In genomic region chr7:143385891-143386781, GRCh38 we compare ENCODE assay signal across 7 cellular contexts. TPM values are rescaled to one million over a fixed set of nuclear protein-coding genes. Genes with fewer than 3 reads are reported as not detected.
DNase-seq lines count a peak whose midpoint lies in the region; ATAC-seq and TF ChIP-seq lines count a peak whose summit lies in the region.

No MANE protein-coding gene starts in this region.

- no peak overlapping the region for H3K4me3 Mint-ChIP-seq in stimulated activated effector memory CD8-positive, alpha-beta T cell treated with anti-CD3 and anti-CD28 coated beads, Interleukin-12 subunit alpha, Interleukin-12 subunit beta, amount 100 ng/mL, for 72 hours
- H3K4me3 Mint-ChIP-seq in Caco-2 (ENCODE audit: unreplicated experiment), result no peak overlapping the region

- H3K27ac ChIP-seq in SK-N-SH (ENCODE audit: low read depth in 2 of 2, low read length in 1 of 2), result peak overlapping the region in 1 of 2 experiments; percentile 100; a peak in 2 of 4 replicates
- H3K27ac ChIP-seq in gastroesophageal sphincter, result peak overlapping the region; percentile 12 to 100 (median 99)
- no peak overlapping the region for H3K27ac ChIP-seq in SJCRH30

- peaks cover 36% of the 10 kb centered on the region for H3K36me3 Mint-ChIP-seq in stimulated activated effector memory CD8-positive, alpha-beta T cell treated with anti-CD3 and anti-CD28 coated beads, Interleukin-12 subunit alpha, Interleukin-12 subunit beta, amount 100 ng/mL, for 72 hours
- H3K36me3 Mint-ChIP-seq in Caco-2 (ENCODE audit: insufficient read depth, unreplicated experiment), result peaks cover 40% of the 10 kb centered on the region

- H3K9ac ChIP-seq in SK-N-SH, result peak overlapping the region; percentile 99

- H3K27me3 ChIP-seq in SK-N-SH (ENCODE audit: insufficient read depth), result no peaks in the 10 kb centered on the region
- H3K27me3 ChIP-seq in gastroesophageal sphincter, result no peaks in the 10 kb centered on the region
- H3K27me3 ChIP-seq in SJCRH30, result no peaks in the 10 kb centered on the region
- no peaks in the 10 kb centered on the region for H3K27me3 ChIP-seq in Caco-2 (replicated peaks; ENCODE audit: control insufficient read depth, insufficient read depth, low read length)

- H3F3A ChIP-seq in SK-N-SH (replicated peaks; ENCODE audit: insufficient read depth), result peaks cover 58% of the 10 kb centered on the region

- no peak overlapping the region for H2AFZ ChIP-seq in SK-N-SH (ENCODE audit: low read depth)

- POLR2A ChIA-PET in SK-N-SH (lab: Yijun Ruan, JAX) (interaction anchor here (0.6 kb wide), 1 partner anchor 740 kb away, joined by 5 read pairs; no protein-coding TSS in a partner anchor), Caco-2 (lab: Charles Lee) (no interaction called here)

- CTCF ChIA-PET in SK-N-SH (lab: Yijun Ruan, JAX) (interaction anchor here (1.1 kb wide), 1 partner anchor 19 kb away, joined by 3 read pairs; no protein-coding TSS in a partner anchor), Caco-2 (lab: Charles Lee) (no interaction called here)

- peaks cover 82% of the 10 kb centered on the region for H3K79me2 ChIP-seq in SK-N-SH (ENCODE audit: insufficient read depth)

- H3K4me3 ChIP-seq in SK-N-SH (ENCODE audit: low read depth in 2 of 2, low read length in 1 of 2) (peak overlapping the region; percentile 0 to 99; a peak in 3 of 4 replicates), gastroesophageal sphincter (peak overlapping the region in 1 of 2 donors; percentile 27), SJCRH30 (no peak overlapping the region), Caco-2 (ENCODE audit: low read depth, low read length) (no peak overlapping the region)

- TF ChIP-seq CTCF in SK-N-SH (IDR thresholded peaks at IDR 0.05) (no peak), gastroesophageal sphincter (IDR thresholded peaks at IDR 0.05) (no peak), Caco-2 (IDR thresholded peaks at IDR 0.05; ENCODE audit: insufficient read depth in 1 of 2, low read depth in 1 of 2, low read length in 1 of 2, severe bottlenecking in 1 of 2, unreplicated experiment in 1 of 2) (no peak)

- no TSS peak for BruUV-seq in Caco-2 (replicated peaks; lab: Mats Ljungman, UMichigan)

- H3K4me1 Mint-ChIP-seq in stimulated activated effector memory CD8-positive, alpha-beta T cell treated with anti-CD3 and anti-CD28 coated beads, Interleukin-12 subunit alpha, Interleukin-12 subunit beta, amount 100 ng/mL, for 72 hours, result peaks cover 27% of the 10 kb centered on the region
- H3K4me1 Mint-ChIP-seq in Caco-2 (ENCODE audit: low read depth, unreplicated experiment), result no peaks in the 10 kb centered on the region

- peaks cover 93% of the 10 kb centered on the region for H4K20me1 ChIP-seq in SK-N-SH (ENCODE audit: insufficient read depth)

- DNase-seq in SK-N-SH (no peak), SJCRH30 (no peak), pons (ENCODE audit: low spot score) (no peak), Caco-2 (no peak)
- no peak for DNase-seq in stimulated activated effector memory CD8-positive, alpha-beta T cell treated with anti-CD3 and anti-CD28 coated beads, Interleukin-12 subunit alpha, Interleukin-12 subunit beta, amount 100 ng/mL, for 72 hours (ENCODE audit: low spot score in 2 of 2)

- ATAC-seq in GM21737 (IDR thresholded peaks at IDR 0.05; ENCODE audit: unreplicated experiment) (peak; percentile 51), gastroesophageal sphincter (no peak)
- ATAC-seq in stimulated activated effector memory CD8-positive, alpha-beta T cell treated with anti-CD3 and anti-CD28 coated beads, Interleukin-12 subunit alpha, Interleukin-12 subunit beta, amount 100 ng/mL, for 72 hours, result peak; percentile 46

- H3K27me3 Mint-ChIP-seq in Caco-2 (ENCODE audit: insufficient read depth, unreplicated experiment), result no peaks in the 10 kb centered on the region

- no peaks in the 10 kb centered on the region for H3K9me2 ChIP-seq in SK-N-SH

- TF ChIP-seq POLR2A in gastroesophageal sphincter (IDR thresholded peaks at IDR 0.05), result no peak

- H3K9me3 Mint-ChIP-seq in stimulated activated effector memory CD8-positive, alpha-beta T cell treated with anti-CD3 and anti-CD28 coated beads, Interleukin-12 subunit alpha, Interleukin-12 subunit beta, amount 100 ng/mL, for 72 hours, result no peaks in the 10 kb centered on the region
- no peaks in the 10 kb centered on the region for H3K9me3 Mint-ChIP-seq in Caco-2 (ENCODE audit: unreplicated experiment)

- H3K4me1 ChIP-seq in SK-N-SH (ENCODE audit: control insufficient read depth in 1 of 2, insufficient read depth in 2 of 2, low read depth in 1 of 2, low read length in 1 of 2) (peaks cover 17 to 61% of the 10 kb centered on the region in 2 experiments; a peak in 3 of 4 replicates), gastroesophageal sphincter (peaks cover 3 to 92% (median 70%) of the 10 kb centered on the region in 3 donors), SJCRH30 (peaks cover 27% of the 10 kb centered on the region), Caco-2 (peaks cover 31% of the 10 kb centered on the region)

- H3K36me3 ChIP-seq in SK-N-SH (replicated peaks in 1 of 2; ENCODE audit: control insufficient read depth in 1 of 2, insufficient read depth in 2 of 2, low read length in 1 of 2) (peaks cover 61 to 81% of the 10 kb centered on the region in 2 experiments), gastroesophageal sphincter (peaks cover 0 to 44% of the 10 kb centered on the region in 2 donors), SJCRH30 (peaks cover 31% of the 10 kb centered on the region), Caco-2 (ENCODE audit: control insufficient read depth, insufficient read depth, low read length) (peaks cover 7% of the 10 kb centered on the region; the same call in 1 of the 2 replicates)

- TF ChIP-seq EP300 in SK-N-SH (IDR thresholded peaks at IDR 0.05; ENCODE audit: borderline replicate concordance in 1 of 2, low read depth in 1 of 2, low read length in 1 of 2), result no peak
- TF ChIP-seq EP300 in gastroesophageal sphincter (IDR thresholded peaks at IDR 0.05), result no peak

- no peak for TF ChIP-seq RAD21 in SK-N-SH (IDR thresholded peaks at IDR 0.05; ENCODE audit: low read length)

- WGBS in SK-N-SH (ENCODE audit: low lambda C conversion rate), result 80% methylated on average over 19 of the region's 19 CpGs
- WGBS in gastroesophageal sphincter (ENCODE audit: low coverage in 1 of 2), 2 donors, result 22 to 29% methylated on average over 16 to 18 of the region's 19 CpGs

- H3K4me2 ChIP-seq in SK-N-SH, result peak overlapping the region; percentile 100

- no peaks in the 10 kb centered on the region for H3K9me3 ChIP-seq in SK-N-SH
- H3K9me3 ChIP-seq in gastroesophageal sphincter, result no peaks in the 10 kb centered on the region
- no peaks in the 10 kb centered on the region for H3K9me3 ChIP-seq in SJCRH30 (replicated peaks)
- no peaks in the 10 kb centered on the region for H3K9me3 ChIP-seq in Caco-2

- intact Hi-C loops in Caco-2 (cut with micrococcal nuclease; ENCODE audit: unreplicated experiment), result no loop called here

- no peak overlapping the region for H3K27ac Mint-ChIP-seq in stimulated activated effector memory CD8-positive, alpha-beta T cell treated with anti-CD3 and anti-CD28 coated beads, Interleukin-12 subunit alpha, Interleukin-12 subunit beta, amount 100 ng/mL, for 72 hours
- no peak overlapping the region for H3K27ac Mint-ChIP-seq in Caco-2 (ENCODE audit: unreplicated experiment)

TF ChIP-seq in SK-N-SH, 30 proteins besides CTCF, POLR2A, EP300 and RAD21 (continues in another document):
- no peak for TF ChIP-seq TEAD4 (IDR thresholded peaks at IDR 0.05; ENCODE audit: borderline replicate concordance, insufficient read depth)
- TF ChIP-seq POLR2AphosphoS5 (IDR thresholded peaks at IDR 0.05; ENCODE audit: low read depth, low read length), result no peak
- TF ChIP-seq RXRA (IDR thresholded peaks at IDR 0.05; ENCODE audit: borderline replicate concordance, low read depth), result no peak

RNA-seq across cellular contexts. Expression of gene ZYX, which starts 5.0 kb away (rescaled TPM):
- polyA plus RNA-seq in SK-N-SH (2012; rRNA removed), result 124 and 271 TPM in 2 replicates
- 159 and 266 TPM in 2 replicates for polyA plus RNA-seq in SK-N-SH (2012; cell fraction: cytosol; rRNA removed)
- polyA plus RNA-seq in SK-N-SH (2012; cell fraction: nucleus; rRNA removed), result 593 and 733 TPM in 2 replicates
- total RNA-seq in gastroesophageal sphincter (100 to 1,000 TPM; 111 to 389 (median 146) TPM), Caco-2 (2022) (147 and 160 TPM in 2 replicates)
- total RNA-seq in SJCRH30 (2014; rRNA removed; shearing (Covaris generic)), result 34.6 and 35.9 TPM in 2 replicates

RNA-seq across cellular contexts. Expression of gene EPHA1, which starts 22.5 kb away (rescaled TPM):
- 0.26 and 0.49 TPM in 2 replicates for polyA plus RNA-seq in SK-N-SH (2012; rRNA removed)
- polyA plus RNA-seq in SK-N-SH (2012; cell fraction: cytosol; rRNA removed), result 0.19 and 0.28 TPM in 2 replicates
- 0.64 and 1.0 TPM in 2 replicates for polyA plus RNA-seq in SK-N-SH (2012; cell fraction: nucleus; rRNA removed)
- total RNA-seq in gastroesophageal sphincter (1 to 10 TPM in 1 of 4 donors, under 1 TPM in 1, not detected in 2; 0.78 to 2.5 TPM), Caco-2 (2022) (66.6 and 69.2 TPM in 2 replicates)
- 0.32 and 1.0 TPM in 2 replicates for total RNA-seq in SJCRH30 (2014; rRNA removed; shearing (Covaris generic))

RNA-seq across cellular contexts. Expression of gene FAM131B, which starts 23.6 kb away (rescaled TPM):
- 43.6 and 50.1 TPM in 2 replicates for polyA plus RNA-seq in SK-N-SH (2012; rRNA removed)
- 22.3 and 35.7 TPM in 2 replicates for polyA plus RNA-seq in SK-N-SH (2012; cell fraction: cytosol; rRNA removed)
- 47.8 and 56.9 TPM in 2 replicates for polyA plus RNA-seq in SK-N-SH (2012; cell fraction: nucleus; rRNA removed)
- 1 to 10 TPM in 2 of 4 donors, under 1 TPM in 2; 0.31 to 2.4 (median 1.2) TPM for total RNA-seq in gastroesophageal sphincter
- 0.15 and 0.22 TPM in 2 replicates for total RNA-seq in SJCRH30 (2014; rRNA removed; shearing (Covaris generic))
- 20.2 and 22.3 TPM in 2 replicates for total RNA-seq in Caco-2 (2022)

RNA-seq across cellular contexts. Expression of gene TAS2R60, which starts 57.1 kb away (rescaled TPM):
- polyA plus RNA-seq in SK-N-SH (2012; rRNA removed), result 0.10 TPM in 1 of 2 replicates, not detected in the other
- polyA plus RNA-seq in SK-N-SH (2012; cell fraction: cytosol; rRNA removed), result 0.05 and 0.10 TPM in 2 replicates
- 0.18 and 0.27 TPM in 2 replicates for polyA plus RNA-seq in SK-N-SH (2012; cell fraction: nucleus; rRNA removed)
- total RNA-seq in gastroesophageal sphincter (under 1 TPM in 1 of 4 donors, not detected in 3; 0.40 TPM), Caco-2 (2022) (not detected in 2 replicates)
- not detected in 2 replicates for total RNA-seq in SJCRH30 (2014; rRNA removed; shearing (Covaris generic))

Comparison
In these comparisons a context has a peak if more than half of its experiments do, and no peak if none do; other contexts are left out.
1. H3K4me3 ChIP-seq: peak in SK-N-SH (2 of 2); none in SJCRH30 (single experiment) and Caco-2 (single experiment).
2. RNA of gene EPHA1, which starts 22.5 kb away (total RNA-seq): 66.6 to 69.2 TPM in Caco-2; 0.78 to 2.5 TPM in gastroesophageal sphincter and 0.32 to 1.0 TPM in SJCRH30; every median in the first group is over 10 times any median in the second.